Comparison of ENCODE assay signal across 13 cellular contexts in genomic region chr3:155885299-155885698, GRCh38. TPM values are rescaled to one million over a fixed set of nuclear protein-coding genes. Genes with fewer than 3 reads are reported as not detected.
A peak's percentile ranks its signal among the peaks of the same experiment; 100 is the strongest.
DNase-seq lines count a peak whose midpoint lies in the region; ATAC-seq, FAIRE-seq and TF ChIP-seq lines count a peak whose summit lies in the region.
"Had no signal": no experiment of that assay in that cellular context is flagged by ENCODE, and none has a peak within 500 bp of the region (broad histone marks: within the 10 kb centered on the region; RNA-seq: fewer than 3 reads in every experiment).

No MANE protein-coding gene starts in this region.

- H3K36me3 ChIP-seq in Karpas-422 (ENCODE audit: insufficient read depth, low read length) (peaks cover under 1% of the 10 kb centered on the region; the same call in 1 of the 2 replicates), K562 (ENCODE audit: control insufficient read depth, insufficient read depth, low read length) (peaks cover 2% of the 10 kb centered on the region; the same call in 1 of the 3 replicates), keratinocyte (ENCODE audit: control insufficient read depth in 2 of 2, extremely low read depth in 1 of 2, insufficient read depth in 2 of 2, low read length in 2 of 2) (no peaks in the 10 kb centered on the region)

- ATAC-seq in K562 (no peak), GM19467 (IDR thresholded peaks at IDR 0.05; ENCODE audit: unreplicated experiment) (no peak)
- ATAC-seq: GM23338 had no signal

- H4K20me1 ChIP-seq in Karpas-422 (ENCODE audit: insufficient read depth, low read depth, low read length), result peaks cover 19% of the 10 kb centered on the region
- H4K20me1 ChIP-seq in K562 (replicated peaks; ENCODE audit: control insufficient read depth, insufficient read depth, low read length), result no peaks in the 10 kb centered on the region
- no peaks in the 10 kb centered on the region for H4K20me1 ChIP-seq in keratinocyte (ENCODE audit: control insufficient read depth, extremely low read depth, insufficient read depth, low read length)

- H3K27me3 ChIP-seq in Karpas-422 (ENCODE audit: low read length) (no peaks in the 10 kb centered on the region), K562 (ENCODE audit: control insufficient read depth in 2 of 2, insufficient read depth in 2 of 2, low read length in 2 of 2) (no peaks in the 10 kb centered on the region), keratinocyte (ENCODE audit: control insufficient read depth, extremely low read depth, insufficient read depth, low read length) (no peaks in the 10 kb centered on the region)

- in situ Hi-C loops in K562 (cut with MboI), result no loop called here

- dilution Hi-C loops in keratinocyte (cut with MboI; ENCODE audit: extremely low pct_ligation_motif_present, low sequenced_read_pairs), result no loop called here

- no peaks in the 10 kb centered on the region for H3K9me2 ChIP-seq in Karpas-422 (replicated peaks; ENCODE audit: insufficient read depth, low read length)

- TF ChIP-seq RAD21 in K562 (CRISPR knock-in tag; conservative IDR thresholded peaks at IDR 0.05 in 1 of 2, IDR thresholded peaks at IDR 0.05 in 1 of 2), result no peak

- no peak for FAIRE-seq in K562 (lab: Jason Lieb, UNC)
- no peak for FAIRE-seq in keratinocyte (lab: Jason Lieb, UNC)
- FAIRE-seq: A204.1, GM12891 had no signal

- intact Hi-C loops in K562 (cut with micrococcal nuclease), result no loop called here

- H3K27ac ChIP-seq in C4-2B (peak overlapping the region; percentile 37; the same call in 1 of the 2 replicates), Karpas-422 (ENCODE audit: low read length) (peak overlapping the region; percentile 29; the same call in 1 of the 2 replicates), K562 (ENCODE audit: extremely low read depth, low read depth, low read length) (peak overlapping the region; percentile 13; the same call in 1 of the 3 replicates), keratinocyte (ENCODE audit: control insufficient read depth, insufficient read depth, low read length) (peak overlapping the region; percentile 44)
- H3K27ac ChIP-seq: KMS-11 had no signal

- no peak for DNase-seq in Karpas-422
- DNase-seq in K562 (ENCODE audit: extremely low read depth in 1 of 4, low spot score in 3 of 4), result no peak
- no peak for DNase-seq in keratinocyte (ENCODE audit: low read depth, low spot score)
- DNase-seq in DMS153 (lab: John Stamatoyannopoulos, UW), result no peak
- no peak for DNase-seq in putamen (ENCODE audit: low spot score)
- DNase-seq: DMS79, H9 had no signal

- H3K4me2 ChIP-seq in Karpas-422 (ENCODE audit: low read depth, low read length, poor library complexity, severe bottlenecking), result no peak overlapping the region
- H3K4me2 ChIP-seq in K562 (ENCODE audit: insufficient read depth, low read length), result no peak overlapping the region
- no peak overlapping the region for H3K4me2 ChIP-seq in keratinocyte (ENCODE audit: control insufficient read depth, extremely low read depth, insufficient read depth, low read depth, low read length)
- H3K4me2 ChIP-seq: GM23338, KMS-11 had no signal

- H3K4me1 ChIP-seq in Karpas-422 (ENCODE audit: low read length) (peaks cover 75% of the 10 kb centered on the region), K562 (replicated peaks in 1 of 2; ENCODE audit: control insufficient read depth in 2 of 2, insufficient read depth in 2 of 2, low read length in 2 of 2) (peaks cover 25 to 32% of the 10 kb centered on the region in 2 experiments; a peak in 4 of 5 replicates), keratinocyte (ENCODE audit: control insufficient read depth, extremely low read depth, insufficient read depth, low read length) (no peaks in the 10 kb centered on the region)

- H3K9ac ChIP-seq in Karpas-422 (ENCODE audit: low read length) (no peak overlapping the region), K562 (ENCODE audit: insufficient read depth in 1 of 2, low read depth in 2 of 2, low read length in 2 of 2) (no peak overlapping the region), keratinocyte (ENCODE audit: control insufficient read depth, extremely low read depth, insufficient read depth, low read length) (no peak overlapping the region)
- H3K9ac ChIP-seq: KMS-11 had no signal

- H3K9me3 ChIP-seq in Karpas-422 (ENCODE audit: low read length) (no peaks in the 10 kb centered on the region), K562 (replicated peaks; ENCODE audit: control insufficient read depth, insufficient read depth, low read depth, low read length) (no peaks in the 10 kb centered on the region), keratinocyte (ENCODE audit: control insufficient read depth, low read depth, low read length) (no peaks in the 10 kb centered on the region)

- H3K9me1 ChIP-seq in K562 (ENCODE audit: control insufficient read depth, insufficient read depth, low read length), result no peaks in the 10 kb centered on the region
- no peaks in the 10 kb centered on the region for H3K9me1 ChIP-seq in keratinocyte (ENCODE audit: control insufficient read depth, extremely low read depth, insufficient read depth, low read length)

- peaks cover 100% of the 10 kb centered on the region for H3K79me2 ChIP-seq in Karpas-422 (ENCODE audit: low read length)
- H3K79me2 ChIP-seq in K562 (ENCODE audit: control insufficient read depth, insufficient read depth, low read length), result peaks cover 99% of the 10 kb centered on the region
- H3K79me2 ChIP-seq in keratinocyte (ENCODE audit: control insufficient read depth, insufficient read depth, low read length), result peaks cover 94% of the 10 kb centered on the region

- CTCF ChIA-PET in K562 (lab: Yijun Ruan, JAX; ENCODE audit: low intra/inter-chr PET ratio), result no interaction called here

- H3K4me3 ChIP-seq in Karpas-422 (ENCODE audit: low read length) (no peak overlapping the region), K562 (no peak overlapping the region), keratinocyte (ENCODE audit: control insufficient read depth in 2 of 3, extremely low read depth in 1 of 3, insufficient read depth in 2 of 3, low read depth in 1 of 3, low read length in 3 of 3) (no peak overlapping the region)
- H3K4me3 ChIP-seq: GM23338 had no signal

- no TSS peak for BruUV-seq in K562 (replicated peaks; lab: Mats Ljungman, UMichigan)

- no peak for TF ChIP-seq POLR2A in K562 (conservative IDR thresholded peaks at IDR 0.05)

- POLR2A ChIA-PET in K562 (lab: Yijun Ruan, JAX), result interaction anchor here (0.5 to 6.6 kb wide), 7 partner anchors 10 to 79 kb away, joined by 3 to 64 read pairs (median 3); partner anchors contain the start of genes C3orf33 and GMPS

- TF ChIP-seq CTCF in C4-2B (conservative IDR thresholded peaks at IDR 0.05) (no peak), K562 (IDR thresholded peaks at IDR 0.05 in 2 of 3, conservative IDR thresholded peaks at IDR 0.05 in 1 of 3; ENCODE audit: insufficient read depth in 2 of 3, low read depth in 1 of 3, low read length in 3 of 3) (no peak), keratinocyte (optimal IDR thresholded peaks at IDR 0.05 in 1 of 3, IDR thresholded peaks at IDR 0.05 in 1 of 3, conservative IDR thresholded peaks at IDR 0.05 in 1 of 3; ENCODE audit: extremely low read depth in 1 of 3, insufficient read depth in 2 of 3, low read length in 3 of 3) (no peak)

- TF ChIP-seq EP300 in K562 (IDR thresholded peaks at IDR 0.05; ENCODE audit: low read length), result no peak

- H2AFZ ChIP-seq in Karpas-422 (ENCODE audit: low read length) (no peak overlapping the region), K562 (ENCODE audit: low read depth, low read length) (no peak overlapping the region), keratinocyte (ENCODE audit: control insufficient read depth, low read length) (no peak overlapping the region)
- H2AFZ ChIP-seq: GM23338 had no signal

RNA-seq across cellular contexts. Expression of gene GMPS, which starts 14.8 kb away (rescaled TPM):
- 50.9 and 83.1 TPM in 2 replicates for total RNA-seq in Karpas-422 (2014; rRNA removed; shearing (Covaris generic); ENCODE audit: low replicate concordance)
- 24.3 and 122 TPM in 2 replicates for total RNA-seq in K562 (2011; cell fraction: chromatin; rRNA removed; ENCODE audit: low replicate concordance)
- total RNA-seq in K562 (2011; cell fraction: nucleolus; rRNA removed), result 8.3 and 10.4 TPM in 2 replicates
- 20.8 and 36.6 TPM in 2 replicates for total RNA-seq in K562 (2011; cell fraction: nucleoplasm; rRNA removed)
- 73.7 and 78.2 TPM in 2 replicates for total RNA-seq in K562 (2014; rRNA removed)
- total RNA-seq in K562 (2014; rRNA removed; fragmentation: Illumina TruSeq; extraction: Trizol), result 234 and 267 TPM in 2 replicates
- total RNA-seq in K562 (2015; rRNA removed; fragmentation: Illumina TruSeq; extraction: Trizol), result 162 and 170 TPM in 2 replicates
- 226 and 234 TPM in 2 replicates for total RNA-seq in K562 (2021)
- 105 and 156 TPM in 2 replicates for polyA plus RNA-seq in K562 (2011; rRNA removed)
- polyA plus RNA-seq in K562 (2011; cell fraction: cytosol; rRNA removed), result 48.6 and 85.1 TPM in 2 replicates
- polyA plus RNA-seq in K562 (2011; cell fraction: nucleus; rRNA removed), result 25.8 and 44.4 TPM in 2 replicates
- polyA plus RNA-seq in K562 (2012), result 152 and 174 TPM in 2 replicates
- 235 and 282 TPM in 2 replicates for polyA plus RNA-seq in K562 (2014; fragmentation: Illumina TruSeq; extraction: Trizol)
- 10 to 100 TPM; 74.2 to 87.0 TPM for polyA plus RNA-seq in K562 (2014; fragmentation: Nextera tagmentation; extraction: Ambion mirVana)
- 95.9 and 106 TPM in 2 replicates for polyA plus RNA-seq in K562 (2014; rRNA removed)
- polyA minus RNA-seq in K562 (2011; rRNA and poly(A)+ RNA removed), result 314 and 384 TPM in 2 replicates
- polyA minus RNA-seq in K562 (2011; cell fraction: cytosol; rRNA and poly(A)+ RNA removed), result 146 and 156 TPM in 2 replicates
- 12.3 and 30.1 TPM in 2 replicates for polyA minus RNA-seq in K562 (2011; cell fraction: nucleus; rRNA and poly(A)+ RNA removed)
- 19.5 to 53.7 TPM (median 51.8 TPM) in 3 replicates for polyA plus RNA-seq in keratinocyte
- 36.2 TPM for polyA plus RNA-seq in keratinocyte (2011; ENCODE audit: low read depth)
- 28.6 and 56.6 TPM in 2 replicates for polyA plus RNA-seq in keratinocyte (2011; cell fraction: cytosol; rRNA removed)
- 22.9 and 33.3 TPM in 2 replicates for polyA plus RNA-seq in keratinocyte (2011; cell fraction: nucleus; rRNA removed)
- 45.7 and 52.0 TPM in 2 replicates for polyA plus RNA-seq in keratinocyte (2012; ENCODE audit: low replicate concordance)
- 13.7 to 68.3 TPM (median 22.6 TPM) in 3 replicates for polyA minus RNA-seq in keratinocyte
- polyA minus RNA-seq in keratinocyte (2011; cell fraction: cytosol; rRNA and poly(A)+ RNA removed), result 21.1 TPM
- polyA minus RNA-seq in keratinocyte (2011; cell fraction: nucleus; rRNA and poly(A)+ RNA removed), result 7.2 and 21.8 TPM in 2 replicates

RNA-seq across cellular contexts. Expression of gene SLC33A1, which starts 31.1 kb away (rescaled TPM):
- 29.4 and 54.6 TPM in 2 replicates for total RNA-seq in Karpas-422 (2014; rRNA removed; shearing (Covaris generic); ENCODE audit: low replicate concordance)
- 80.9 and 96.6 TPM in 2 replicates for total RNA-seq in K562 (2011; cell fraction: chromatin; rRNA removed; ENCODE audit: low replicate concordance)
- 60.8 and 64.4 TPM in 2 replicates for total RNA-seq in K562 (2011; cell fraction: nucleolus; rRNA removed)
- total RNA-seq in K562 (2011; cell fraction: nucleoplasm; rRNA removed), result 70.8 and 71.1 TPM in 2 replicates
- total RNA-seq in K562 (2014; rRNA removed) (16.4 and 21.1 TPM in 2 replicates), K562 (2014; rRNA removed; fragmentation: Illumina TruSeq; extraction: Trizol) (23.0 and 25.5 TPM in 2 replicates), K562 (2015; rRNA removed; fragmentation: Illumina TruSeq; extraction: Trizol) (25.0 and 26.8 TPM in 2 replicates), K562 (2021) (22.0 and 22.7 TPM in 2 replicates)
- polyA plus RNA-seq in K562 (2011; rRNA removed) (25.5 and 29.2 TPM in 2 replicates), K562 (2014; fragmentation: Illumina TruSeq; extraction: Trizol) (18.8 and 20.5 TPM in 2 replicates), K562 (2014; fragmentation: Nextera tagmentation; extraction: Ambion mirVana) (1 to 10 TPM; 6.2 to 7.8 TPM), K562 (2014; rRNA removed) (18.3 and 19.6 TPM in 2 replicates), keratinocyte (23.5 to 33.9 TPM (median 30.9 TPM) in 3 replicates)
- polyA plus RNA-seq in K562 (2011; cell fraction: cytosol; rRNA removed), result 20.9 and 24.3 TPM in 2 replicates
- polyA plus RNA-seq in K562 (2011; cell fraction: nucleus; rRNA removed), result 34.8 and 49.9 TPM in 2 replicates
- 16.9 and 25.6 TPM in 2 replicates for polyA plus RNA-seq in K562 (2012)
- 34.9 and 54.9 TPM in 2 replicates for polyA minus RNA-seq in K562 (2011; rRNA and poly(A)+ RNA removed)
- polyA minus RNA-seq in K562 (2011; cell fraction: cytosol; rRNA and poly(A)+ RNA removed), result 20.8 and 30.1 TPM in 2 replicates
- polyA minus RNA-seq in K562 (2011; cell fraction: nucleus; rRNA and poly(A)+ RNA removed), result 29.2 and 54.0 TPM in 2 replicates
- polyA plus RNA-seq in keratinocyte (2011; ENCODE audit: low read depth), result 5.4 TPM
- 9.2 and 15.5 TPM in 2 replicates for polyA plus RNA-seq in keratinocyte (2011; cell fraction: cytosol; rRNA removed)
- polyA plus RNA-seq in keratinocyte (2011; cell fraction: nucleus; rRNA removed), result 51.4 and 58.1 TPM in 2 replicates
- 19.1 and 22.0 TPM in 2 replicates for polyA plus RNA-seq in keratinocyte (2012; ENCODE audit: low replicate concordance)
- polyA minus RNA-seq in keratinocyte, result 19.1 to 49.3 TPM (median 39.0 TPM) in 3 replicates
- polyA minus RNA-seq in keratinocyte (2011; cell fraction: cytosol; rRNA and poly(A)+ RNA removed), result 31.1 TPM
- polyA minus RNA-seq in keratinocyte (2011; cell fraction: nucleus; rRNA and poly(A)+ RNA removed), result 59.5 and 80.1 TPM in 2 replicates
